In genomic region chr2:207472343-207473202, GRCh38 we compare ENCODE assay signal across 9 cellular contexts. TPM values are rescaled to one million over a fixed set of nuclear protein-coding genes. Genes with fewer than 3 reads are reported as not detected.
DNase-seq lines count a peak whose midpoint lies in the region; ATAC-seq and TF ChIP-seq lines count a peak whose summit lies in the region.
"Had no signal": no experiment of that assay in that cellular context is flagged by ENCODE, and none has a peak within 500 bp of the region (broad histone marks: within the 10 kb centered on the region; RNA-seq: fewer than 3 reads in every experiment).

No MANE protein-coding gene starts in this region.

- peak overlapping the region; percentile 64 for H3K27ac ChIP-seq in WERI-Rb-1

- H3K4me3 ChIP-seq in WERI-Rb-1 (ENCODE audit: low read depth, low read length): peak overlapping the region; percentile 38

- H3K27me3 ChIP-seq in WERI-Rb-1 (ENCODE audit: insufficient read depth, low read depth, severe bottlenecking): no peaks in the 10 kb centered on the region

- no peak for ATAC-seq in GM19328 (IDR thresholded peaks at IDR 0.05; ENCODE audit: unreplicated experiment)
- no peak for ATAC-seq in HG03439 (IDR thresholded peaks at IDR 0.05; ENCODE audit: unreplicated experiment)

- DNase-seq in G401 (ENCODE audit: low spot score) (peak; percentile 39), WERI-Rb-1 (no peak), glomerular endothelial cell (ENCODE audit: extremely low read depth, low read depth, low spot score) (peak; percentile 7), occipital lobe (lab: John Stamatoyannopoulos, UW) (peak; percentile 56), DMS153 treated with DMSO at 0.1 percent for 48 hours (lab: John Stamatoyannopoulos, UW; ENCODE audit: unreplicated experiment) (no peak), NK-92 (lab: John Stamatoyannopoulos, UW; ENCODE audit: unreplicated experiment) (no peak)
- DNase-seq: effector CD8-positive, alpha-beta T cell had no signal

- in situ Hi-C loops in G401 (cut with HindIII; ENCODE audit: low sequenced_read_pairs): no loop called here

- no peaks in the 10 kb centered on the region for H3K36me3 ChIP-seq in WERI-Rb-1

- no peaks in the 10 kb centered on the region for H3K9me3 ChIP-seq in WERI-Rb-1 (ENCODE audit: severe bottlenecking)

- TF ChIP-seq CTCF in WERI-Rb-1 (IDR thresholded peaks at IDR 0.05; ENCODE audit: low read depth, low read length): no peak

RNA-seq across cellular contexts. Expression of gene CREB1, which starts 57.2 kb away (rescaled TPM):
- total RNA-seq in G401 (2014; rRNA removed; shearing (Covaris generic)): 42.5 and 60.0 TPM in 2 replicates
- 28.1 and 47.6 TPM in 2 replicates for total RNA-seq in glomerular endothelial cell
- 130 TPM for total RNA-seq in occipital lobe

Comparison
In these comparisons a context has a peak if more than half of its experiments do, and no peak if none do; other contexts are left out.
1. DNase-seq: peak in G401 (single experiment), glomerular endothelial cell (single experiment) and occipital lobe (single experiment); none in WERI-Rb-1 (single experiment), DMS153 treated with DMSO at 0.1 percent for 48 hours (single experiment) and NK-92 (single experiment).